1 cellular context compared by ENCODE assay signal in the genomic region with DNA sequence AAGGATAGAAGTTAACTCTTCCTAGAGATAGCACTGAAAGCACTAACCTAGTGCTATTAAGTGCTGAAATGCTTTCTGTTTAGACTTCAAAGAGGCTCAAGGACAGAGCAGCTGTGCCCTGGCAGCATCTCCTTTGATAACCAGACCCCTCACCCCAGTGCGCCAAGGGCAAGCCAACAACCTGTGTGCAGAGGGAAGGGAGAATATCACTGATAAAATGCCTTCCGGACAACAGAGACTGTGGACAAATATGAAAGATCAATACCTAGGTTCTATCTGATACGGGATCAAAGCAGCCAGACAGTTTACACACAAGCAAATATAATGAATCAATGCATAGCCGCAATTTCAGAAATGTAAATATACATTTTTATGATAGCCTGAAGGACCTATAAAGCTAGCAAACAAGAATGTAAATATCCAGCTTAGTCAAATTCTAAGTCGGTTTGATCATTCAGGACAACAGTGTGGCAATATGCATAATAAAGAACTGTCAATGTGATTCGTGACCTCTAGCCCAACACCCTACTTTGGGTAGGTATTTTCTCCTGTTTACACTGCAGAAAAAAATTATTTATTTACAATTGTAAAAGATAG.
TF ChIP-seq lines count a peak whose summit lies in the region.

No MANE protein-coding gene starts in this region.

TF ChIP-seq in HepG2, 621 proteins besides CTCF, POLR2A, EP300 and RAD21 (continued from another document and continues in another):
- TF ChIP-seq, protein P1, sequence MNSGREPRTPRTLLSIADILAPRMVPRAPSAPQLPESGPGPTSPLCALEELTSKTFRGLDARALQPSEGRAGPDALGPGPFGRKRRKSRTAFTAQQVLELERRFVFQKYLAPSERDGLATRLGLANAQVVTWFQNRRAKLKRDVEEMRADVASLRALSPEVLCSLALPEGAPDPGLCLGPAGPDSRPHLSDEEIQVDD (CRISPR knock-in tag; IDR thresholded peaks at IDR 0.05; ENCODE audit: borderline replicate concordance) = no peak
- TF ChIP-seq ZBTB44 (CRISPR knock-in tag; IDR thresholded peaks at IDR 0.05) = 0 out of 2 replicates have a peak, but pooled peaks have one; percentile 41
- peak; percentile 90 for TF ChIP-seq TGIF2 (CRISPR knock-in tag; IDR thresholded peaks at IDR 0.05)
- peak; percentile 83; the same call in 1 of the 2 replicates for TF ChIP-seq ZNF12 (CRISPR knock-in tag; IDR thresholded peaks at IDR 0.05)
- TF ChIP-seq ZNF101 (CRISPR knock-in tag; IDR thresholded peaks at IDR 0.05; ENCODE audit: borderline replicate concordance, low read depth) = no peak
- TF ChIP-seq HDAC6 (IDR thresholded peaks at IDR 0.05; ENCODE audit: low read depth, low read length) = no peak
- TF ChIP-seq POLR2AphosphoS5 (IDR thresholded peaks at IDR 0.05; ENCODE audit: low read depth, low read length) = no peak
- TF ChIP-seq, protein P2, sequence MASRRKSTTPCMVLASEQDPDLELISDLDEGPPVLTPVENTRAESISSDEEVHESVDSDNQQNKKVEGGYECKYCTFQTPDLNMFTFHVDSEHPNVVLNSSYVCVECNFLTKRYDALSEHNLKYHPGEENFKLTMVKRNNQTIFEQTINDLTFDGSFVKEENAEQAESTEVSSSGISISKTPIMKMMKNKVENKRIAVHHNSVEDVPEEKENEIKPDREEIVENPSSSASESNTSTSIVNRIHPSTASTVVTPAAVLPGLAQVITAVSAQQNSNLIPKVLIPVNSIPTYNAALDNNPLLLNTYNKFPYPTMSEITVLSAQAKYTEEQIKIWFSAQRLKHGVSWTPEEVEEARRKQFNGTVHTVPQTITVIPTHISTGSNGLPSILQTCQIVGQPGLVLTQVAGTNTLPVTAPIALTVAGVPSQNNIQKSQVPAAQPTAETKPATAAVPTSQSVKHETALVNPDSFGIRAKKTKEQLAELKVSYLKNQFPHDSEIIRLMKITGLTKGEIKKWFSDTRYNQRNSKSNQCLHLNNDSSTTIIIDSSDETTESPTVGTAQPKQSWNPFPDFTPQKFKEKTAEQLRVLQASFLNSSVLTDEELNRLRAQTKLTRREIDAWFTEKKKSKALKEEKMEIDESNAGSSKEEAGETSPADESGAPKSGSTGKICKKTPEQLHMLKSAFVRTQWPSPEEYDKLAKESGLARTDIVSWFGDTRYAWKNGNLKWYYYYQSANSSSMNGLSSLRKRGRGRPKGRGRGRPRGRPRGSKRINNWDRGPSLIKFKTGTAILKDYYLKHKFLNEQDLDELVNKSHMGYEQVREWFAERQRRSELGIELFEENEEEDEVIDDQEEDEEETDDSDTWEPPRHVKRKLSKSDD (CRISPR knock-in tag; IDR thresholded peaks at IDR 0.05; ENCODE audit: low read depth) = peak; percentile 71; the same call in 1 of the 2 replicates
- no peak for TF ChIP-seq ZNF382 (CRISPR knock-in tag; IDR thresholded peaks at IDR 0.05; ENCODE audit: borderline replicate concordance)
- peak; percentile 35 for TF ChIP-seq ZNF3 (CRISPR knock-in tag; IDR thresholded peaks at IDR 0.05)
- TF ChIP-seq MNT (IDR thresholded peaks at IDR 0.05) = peak; percentile 26; the same call in 1 of the 2 replicates
- TF ChIP-seq ZNF263 (CRISPR knock-in tag; IDR thresholded peaks at IDR 0.05) = peak; percentile 69; the same call in 1 of the 2 replicates
- peak; percentile 100 for TF ChIP-seq ZBTB20 (CRISPR knock-in tag; IDR thresholded peaks at IDR 0.05; ENCODE audit: borderline replicate concordance, low read depth)
- TF ChIP-seq ARHGAP35 (CRISPR knock-in tag; IDR thresholded peaks at IDR 0.05; ENCODE audit: borderline replicate concordance) = peak; percentile 36; the same call in 1 of the 2 replicates
- TF ChIP-seq KLF9 (CRISPR knock-in tag; IDR thresholded peaks at IDR 0.05; ENCODE audit: low read depth) = no peak
- TF ChIP-seq ZC3H13 (CRISPR knock-in tag; IDR thresholded peaks at IDR 0.05) = peak; percentile 92; the same call in 1 of the 2 replicates
- peak; percentile 99 for TF ChIP-seq BCL6 (CRISPR knock-in tag; IDR thresholded peaks at IDR 0.05)
- peak; percentile 90 for TF ChIP-seq ZMYM2 (CRISPR knock-in tag; IDR thresholded peaks at IDR 0.05)
- peak; percentile 98 for TF ChIP-seq ERF (CRISPR knock-in tag; IDR thresholded peaks at IDR 0.05)
- TF ChIP-seq RFXANK (CRISPR knock-in tag; IDR thresholded peaks at IDR 0.05) = peak; percentile 87; the same call in 1 of the 2 replicates
- TF ChIP-seq ZMAT3 (CRISPR knock-in tag; conservative IDR thresholded peaks at IDR 0.05) = peak; percentile 97
- TF ChIP-seq, protein P3, sequence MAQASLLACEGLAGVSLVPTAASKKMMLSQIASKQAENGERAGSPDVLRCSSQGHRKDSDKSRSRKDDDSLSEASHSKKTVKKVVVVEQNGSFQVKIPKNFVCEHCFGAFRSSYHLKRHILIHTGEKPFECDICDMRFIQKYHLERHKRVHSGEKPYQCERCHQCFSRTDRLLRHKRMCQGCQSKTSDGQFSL (CRISPR knock-in tag; IDR thresholded peaks at IDR 0.05) = peak; percentile 72; the same call in 1 of the 2 replicates
- 0 out of 2 replicates have a peak, but pooled peaks have one; percentile 39 for TF ChIP-seq ZNF607 (CRISPR knock-in tag; IDR thresholded peaks at IDR 0.05; ENCODE audit: borderline replicate concordance)
- TF ChIP-seq HOXA5 (CRISPR knock-in tag; IDR thresholded peaks at IDR 0.05) = peak; percentile 95
- TF ChIP-seq ZNF138 (CRISPR knock-in tag; IDR thresholded peaks at IDR 0.05; ENCODE audit: low read depth) = no peak
- no peak for TF ChIP-seq TRIM22 (IDR thresholded peaks at IDR 0.05)
- TF ChIP-seq MTA1 (CRISPR knock-in tag; IDR thresholded peaks at IDR 0.05; ENCODE audit: borderline replicate concordance) = peak; percentile 96
- no peak for TF ChIP-seq FOXC1 (CRISPR knock-in tag; IDR thresholded peaks at IDR 0.05; ENCODE audit: borderline replicate concordance)
- no peak for TF ChIP-seq ZNF513 (CRISPR knock-in tag; conservative IDR thresholded peaks at IDR 0.05)
- TF ChIP-seq ZNF773 (CRISPR knock-in tag; IDR thresholded peaks at IDR 0.05; ENCODE audit: borderline replicate concordance) = no peak
- TF ChIP-seq NPAS2 (CRISPR knock-in tag; IDR thresholded peaks at IDR 0.05; ENCODE audit: borderline replicate concordance) = no peak
- peak; percentile 99 for TF ChIP-seq ZNF362 (CRISPR knock-in tag; IDR thresholded peaks at IDR 0.05; ENCODE audit: borderline replicate concordance)
- TF ChIP-seq NFAT5 (CRISPR knock-in tag; IDR thresholded peaks at IDR 0.05) = no peak
- TF ChIP-seq, protein P4, sequence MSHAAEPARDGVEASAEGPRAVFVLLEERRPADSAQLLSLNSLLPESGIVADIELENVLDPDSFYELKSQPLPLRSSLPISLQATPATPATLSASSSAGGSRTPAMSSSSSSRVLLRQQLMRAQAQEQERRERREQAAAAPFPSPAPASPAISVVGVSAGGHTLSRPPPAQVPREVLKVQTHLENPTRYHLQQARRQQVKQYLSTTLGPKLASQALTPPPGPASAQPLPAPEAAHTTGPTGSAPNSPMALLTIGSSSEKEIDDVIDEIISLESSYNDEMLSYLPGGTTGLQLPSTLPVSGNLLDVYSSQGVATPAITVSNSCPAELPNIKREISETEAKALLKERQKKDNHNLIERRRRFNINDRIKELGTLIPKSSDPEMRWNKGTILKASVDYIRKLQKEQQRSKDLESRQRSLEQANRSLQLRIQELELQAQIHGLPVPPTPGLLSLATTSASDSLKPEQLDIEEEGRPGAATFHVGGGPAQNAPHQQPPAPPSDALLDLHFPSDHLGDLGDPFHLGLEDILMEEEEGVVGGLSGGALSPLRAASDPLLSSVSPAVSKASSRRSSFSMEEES (CRISPR knock-in tag; IDR thresholded peaks at IDR 0.05) = peak; percentile 93
